ENCODE assay signal across 8 cellular contexts in the genomic region with DNA sequence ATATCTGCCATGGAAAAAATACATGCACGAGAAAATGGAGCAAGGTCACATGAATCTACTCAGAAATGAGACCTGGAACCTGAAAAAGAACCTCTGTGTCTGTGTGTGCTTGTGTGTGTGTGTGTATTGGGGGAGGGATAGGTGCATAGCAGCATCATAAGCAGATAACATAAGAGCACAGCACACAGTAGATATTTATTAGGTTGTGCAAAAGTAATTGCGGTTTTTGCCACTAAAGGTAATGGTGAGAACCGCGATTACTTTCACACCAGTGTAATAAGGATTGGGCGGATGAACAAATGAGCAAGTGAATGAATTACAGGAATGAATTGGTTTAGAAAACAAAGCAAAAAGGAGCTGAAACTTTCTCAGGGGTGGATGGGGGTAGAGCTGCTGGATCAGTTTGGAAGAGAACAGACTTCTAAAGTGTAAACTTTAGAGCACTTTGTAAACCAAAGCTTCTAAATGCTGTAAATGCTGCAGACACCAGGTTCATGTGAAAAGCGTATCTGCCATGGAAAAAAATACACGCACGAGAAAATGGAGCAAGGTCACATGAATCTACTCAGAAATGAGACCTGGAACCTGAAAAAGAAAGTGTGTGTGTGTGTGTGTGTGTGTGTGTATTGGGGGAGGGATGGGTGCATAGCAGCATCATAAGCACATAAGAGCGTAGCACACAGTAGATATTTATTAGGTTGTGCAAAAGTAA.
A peak's percentile ranks its signal among the peaks of the same experiment; 100 is the strongest.
DNase-seq lines count a peak whose midpoint lies in the region; ATAC-seq and TF ChIP-seq lines count a peak whose summit lies in the region.

No MANE protein-coding gene starts in this region.

- H3K27ac Mint-ChIP-seq in endothelial cell (ENCODE audit: unreplicated experiment): no peak overlapping the region

- H3K36me3 ChIP-seq in right atrium auricular region: no peaks in the 10 kb centered on the region
- H3K36me3 ChIP-seq in adrenal gland (replicated peaks in 1 of 2): no peaks in the 10 kb centered on the region
- no peaks in the 10 kb centered on the region for H3K36me3 ChIP-seq in muscle layer of colon (ENCODE audit: insufficient read depth, low read length)

- H3K27me3 Mint-ChIP-seq in endothelial cell (ENCODE audit: unreplicated experiment): peaks cover 9% of the 10 kb centered on the region

- no peaks in the 10 kb centered on the region for H3K36me3 Mint-ChIP-seq in endothelial cell (ENCODE audit: low read depth, unreplicated experiment)

- H3K9me3 ChIP-seq in right atrium auricular region: no peaks in the 10 kb centered on the region
- no peaks in the 10 kb centered on the region for H3K9me3 ChIP-seq in adrenal gland (replicated peaks in 1 of 3)
- no peaks in the 10 kb centered on the region for H3K9me3 ChIP-seq in muscle layer of colon (ENCODE audit: low read length)

- peaks cover 48% of the 10 kb centered on the region for H3K4me1 Mint-ChIP-seq in endothelial cell (ENCODE audit: unreplicated experiment)

- intact Hi-C loops in left cardiac atrium (cut with DNase I) (no loop called here), adrenal gland (cut with DNase I) (loop anchor here in 1 of 2 donors (10.0 kb wide), 1 partner anchor 247 kb away; no protein-coding TSS in a partner anchor)

- no peak overlapping the region for H3K4me3 Mint-ChIP-seq in endothelial cell (ENCODE audit: unreplicated experiment)

- TF ChIP-seq CTCF in right atrium auricular region (IDR thresholded peaks at IDR 0.05) (no peak), adrenal gland (IDR thresholded peaks at IDR 0.05) (no peak), endothelial cell (IDR thresholded peaks at IDR 0.05; ENCODE audit: unreplicated experiment) (no peak)

- H3K4me3 ChIP-seq in right atrium auricular region: no peak overlapping the region
- H3K4me3 ChIP-seq in adrenal gland: no peak overlapping the region
- H3K4me3 ChIP-seq in muscle layer of colon (ENCODE audit: low read depth in 1 of 2, low read length in 2 of 2): no peak overlapping the region

- H3K27me3 ChIP-seq in right atrium auricular region (no peaks in the 10 kb centered on the region), adrenal gland (no peaks in the 10 kb centered on the region), muscle layer of colon (ENCODE audit: control insufficient read depth in 1 of 2, insufficient read depth in 2 of 2, low read length in 2 of 2) (no peaks in the 10 kb centered on the region)

- ATAC-seq in left cardiac atrium: no peak

- in situ Hi-C loops in ACHN (cut with HindIII; ENCODE audit: low pct_ligation_motif_present, low pct_unique_long_range_greater_than_20kb, low sequenced_read_pairs): no loop called here

- H3K27ac ChIP-seq in right atrium auricular region (peak overlapping the region; percentile 74 to 87), adrenal gland (peak overlapping the region; percentile 66 to 97 (median 91)), muscle layer of colon (ENCODE audit: low read depth, low read length) (peak overlapping the region; percentile 48)

- no peak overlapping the region for H3K9ac ChIP-seq in muscle layer of colon (ENCODE audit: low read length)

- no peaks in the 10 kb centered on the region for H3K9me3 Mint-ChIP-seq in endothelial cell (ENCODE audit: unreplicated experiment)

- DNase-seq in right atrium auricular region (ENCODE audit: low spot score) (peak; percentile 26), left cardiac atrium (no peak), adrenal gland (peak in 3 of 7 donors; percentile 8 to 46 (median 18)), ACHN (no peak), endothelial cell (ENCODE audit: low spot score) (no peak), mucosa of gallbladder (ENCODE audit: low spot score) (no peak)
- no peak for DNase-seq in NK-92 treated with Interleukin-12 subunit alpha and Interleukin-12 subunit beta, amount 100 ng/mL, for 24 hours (lab: John Stamatoyannopoulos, UW)

- WGBS in adrenal gland, 4 donors: 62 to 71% (median 68%) methylated on average over 9 of the region's 9 CpGs

- H3K4me1 ChIP-seq in right atrium auricular region: peaks cover 0 to 60% of the 10 kb centered on the region in 2 donors
- peaks cover 41 to 60% of the 10 kb centered on the region in 2 donors for H3K4me1 ChIP-seq in adrenal gland (replicated peaks in 1 of 2)
- H3K4me1 ChIP-seq in muscle layer of colon (ENCODE audit: insufficient read depth, low read length): peaks cover 58% of the 10 kb centered on the region

- no peak for TF ChIP-seq POLR2A in adrenal gland (IDR thresholded peaks at IDR 0.05)
